In genomic region chr13:49444517-49445395, GRCh38 we compare ENCODE assay signal across 8 cellular contexts. TPM values are rescaled to one million over a fixed set of nuclear protein-coding genes. Genes with fewer than 3 reads are reported as not detected.
DNase-seq lines count a peak whose midpoint lies in the region; ATAC-seq and TF ChIP-seq lines count a peak whose summit lies in the region.

No MANE protein-coding gene starts in this region.

- WGBS in trophoblast cell (ENCODE audit: extremely low coverage, insufficient coverage, insufficient read length), result no CpG with 5 or more reads among the region's 29 CpGs

- H3K4me2 ChIP-seq in OCI-LY1 (ENCODE audit: low read length) (peak overlapping the region; percentile 79), trophoblast cell (ENCODE audit: low read length) (peak overlapping the region; percentile 75)

- H2BK12ac ChIP-seq in trophoblast cell (ENCODE audit: low read length), result no peak overlapping the region

- H4K12ac ChIP-seq in trophoblast cell (ENCODE audit: low read depth, low read length), result peak overlapping the region; percentile 47

- DNase-seq in NCI-H2029 (lab: John Stamatoyannopoulos, UW) (peak; percentile 4), NCI-H2029 treated with DMSO at 0.1 percent for 48 hours (lab: John Stamatoyannopoulos, UW) (no peak), Right ventricle myocardium superior (no peak), trophoblast cell (peak; percentile 49 to 74), NCI-H1092 (lab: John Stamatoyannopoulos, UW) (no peak)
- peak; percentile 19 for DNase-seq in activated naive CD4-positive, alpha-beta T cell treated with anti-CD3 and anti-CD28 coated beads, Interleukin-2, amount 50 U/mL, for 16 hours

- H3K4me1 ChIP-seq in OCI-LY1 (ENCODE audit: insufficient read depth, low read length, severe bottlenecking), result peaks cover 50% of the 10 kb centered on the region
- H3K4me1 ChIP-seq in trophoblast cell (ENCODE audit: control insufficient read depth in 1 of 2, insufficient read depth in 2 of 2, low read length in 2 of 2), result no peaks in the 10 kb centered on the region

- H3K79me2 ChIP-seq in OCI-LY1 (ENCODE audit: insufficient read depth, low read length) (peaks cover 40% of the 10 kb centered on the region), trophoblast cell (ENCODE audit: control insufficient read depth, insufficient read depth, low read length, poor library complexity) (peaks cover 2% of the 10 kb centered on the region)

- H3K18ac ChIP-seq in trophoblast cell (ENCODE audit: low read length), result peak overlapping the region; percentile 14

- no peaks in the 10 kb centered on the region for H3K27me3 ChIP-seq in OCI-LY1 (ENCODE audit: insufficient read depth, low read length)
- H3K27me3 ChIP-seq in trophoblast cell (ENCODE audit: insufficient read depth, low read length), result no peaks in the 10 kb centered on the region

- peak overlapping the region; percentile 77 for H3K4me3 ChIP-seq in OCI-LY1 (ENCODE audit: low read depth, low read length, poor library complexity, severe bottlenecking)
- peak overlapping the region; percentile 92 for H3K4me3 ChIP-seq in trophoblast cell (ENCODE audit: low read depth, low read length)

- H4K8ac ChIP-seq in trophoblast cell (ENCODE audit: low read depth, low read length), result peak overlapping the region; percentile 18

- peak overlapping the region; percentile 96 for H3K27ac ChIP-seq in OCI-LY1 (ENCODE audit: low read depth, low read length, poor library complexity, severe bottlenecking)
- H3K27ac ChIP-seq in trophoblast cell (ENCODE audit: low read depth, low read length), result peak overlapping the region; percentile 65

- peaks cover 7% of the 10 kb centered on the region for H3K79me1 ChIP-seq in trophoblast cell (ENCODE audit: low read length)

- no peak overlapping the region for H3K23ac ChIP-seq in trophoblast cell (ENCODE audit: low read length)

- no peak overlapping the region for H3K4ac ChIP-seq in trophoblast cell (ENCODE audit: low read depth, low read length)

- no peak overlapping the region for H4K91ac ChIP-seq in trophoblast cell (ENCODE audit: low read depth, low read length)

- H2AFZ ChIP-seq in OCI-LY1 (ENCODE audit: low read length) (0 out of 2 replicates have a peak overlapping the region, but pooled peaks have one; percentile 4), trophoblast cell (ENCODE audit: insufficient read depth, low read length, poor library complexity) (peak overlapping the region; percentile 68)

- intact Hi-C loops in Right ventricle myocardium superior (cut with DNase I), result loop anchor here (5.0 kb wide), 1 partner anchor 137 kb away; no protein-coding TSS in a partner anchor

- peak overlapping the region; percentile 16 for H3K14ac ChIP-seq in trophoblast cell (ENCODE audit: low read length)

- H3K9ac ChIP-seq in OCI-LY1 (ENCODE audit: low read length) (peak overlapping the region; percentile 84), trophoblast cell (ENCODE audit: low read length) (peak overlapping the region; percentile 78)

- H2BK120ac ChIP-seq in trophoblast cell (ENCODE audit: insufficient read depth, low read length, poor library complexity), result no peak overlapping the region

- H3K9me3 ChIP-seq in OCI-LY1 (ENCODE audit: low read length), result no peaks in the 10 kb centered on the region
- no peaks in the 10 kb centered on the region for H3K9me3 ChIP-seq in trophoblast cell (ENCODE audit: insufficient read depth, low read depth, low read length)

- H3K36me3 ChIP-seq in OCI-LY1 (ENCODE audit: insufficient read depth, low read length) (peaks cover 24% of the 10 kb centered on the region), trophoblast cell (ENCODE audit: control insufficient read depth in 1 of 2, insufficient read depth in 2 of 2, low read length in 2 of 2) (no peaks in the 10 kb centered on the region)

- H2BK5ac ChIP-seq in trophoblast cell (ENCODE audit: low read depth, low read length, poor library complexity), result peak overlapping the region; percentile 19

- no peaks in the 10 kb centered on the region for H3K9me2 ChIP-seq in OCI-LY1 (ENCODE audit: low read depth, low read length)

- H4K20me1 ChIP-seq in OCI-LY1 (ENCODE audit: insufficient read depth, low read length), result no peaks in the 10 kb centered on the region

- H2AK5ac ChIP-seq in trophoblast cell (ENCODE audit: low read length), result no peak overlapping the region

- TF ChIP-seq CTCF in OCI-LY1 (IDR thresholded peaks at IDR 0.05; ENCODE audit: low read length), result no peak

- ATAC-seq in HG02981 (IDR thresholded peaks at IDR 0.05; ENCODE audit: unreplicated experiment), result peak; percentile 3
- ATAC-seq in Right ventricle myocardium superior (ENCODE audit: poor library complexity), result peak; percentile 27

- H3F3A ChIP-seq in OCI-LY1 (ENCODE audit: insufficient read depth, low read length), result peaks cover 9% of the 10 kb centered on the region

RNA-seq across cellular contexts. Expression of gene SETDB2, which starts 0.7 kb away (rescaled TPM):
- 13.4 TPM for total RNA-seq in Right ventricle myocardium superior
- 2.5 and 2.7 TPM in 2 replicates for polyA plus RNA-seq in trophoblast cell (2013)

RNA-seq across cellular contexts. Expression of gene CAB39L, which starts 0.9 kb away (rescaled TPM):
- total RNA-seq in Right ventricle myocardium superior, result 19.3 TPM
- 23.0 and 24.4 TPM in 2 replicates for polyA plus RNA-seq in trophoblast cell (2013)

RNA-seq across cellular contexts. Expression of gene PHF11, which starts 51.0 kb away (rescaled TPM):
- 17.6 TPM for total RNA-seq in Right ventricle myocardium superior
- 11.7 and 12.0 TPM in 2 replicates for polyA plus RNA-seq in trophoblast cell (2013)

Comparison
In these comparisons a context has a peak if more than half of its experiments do, and no peak if none do; other contexts are left out.
1. DNase-seq: peak in NCI-H2029 (single experiment), activated naive CD4-positive, alpha-beta T cell treated with anti-CD3 and anti-CD28 coated beads, Interleukin-2, amount 50 U/mL, for 16 hours (single experiment) and trophoblast cell (2 of 2); none in NCI-H2029 treated with DMSO at 0.1 percent for 48 hours (single experiment), Right ventricle myocardium superior (single experiment) and NCI-H1092 (single experiment).